ENCODE assay signal across 1 cellular context in the genomic region with DNA sequence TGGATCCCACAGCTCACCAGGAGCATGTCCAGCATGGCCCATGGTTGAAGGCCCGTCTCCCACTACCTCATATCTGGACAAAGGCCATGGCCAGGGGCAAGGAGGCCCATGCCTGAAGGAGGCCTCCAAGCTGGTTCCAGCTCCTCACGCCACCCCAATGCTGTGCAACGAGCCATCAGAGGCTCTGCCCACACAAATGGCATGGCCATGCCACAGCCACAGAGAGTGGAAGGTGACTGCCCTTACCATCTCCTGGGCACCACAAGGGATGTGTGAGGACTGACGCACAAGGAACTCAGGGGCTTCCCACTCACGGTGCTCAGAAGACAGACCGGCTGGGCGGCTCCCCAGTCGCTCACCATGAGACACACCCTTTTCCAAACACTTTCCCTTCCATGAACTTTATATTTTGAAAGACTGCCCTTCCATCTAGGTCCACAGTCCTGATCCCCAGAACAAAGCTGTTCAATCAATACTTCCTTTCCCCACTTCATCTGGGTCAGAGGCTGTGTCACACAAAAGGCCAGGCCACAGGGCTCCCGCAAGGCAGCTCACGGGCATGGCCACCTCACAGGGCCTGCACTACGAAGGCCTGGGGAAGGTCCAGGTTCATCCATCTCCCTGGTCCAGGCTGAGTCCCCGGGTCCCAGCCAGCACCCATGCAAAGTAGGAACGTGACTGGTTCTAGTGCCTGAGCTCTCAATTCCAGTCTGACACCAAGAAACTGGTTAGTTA.
TF ChIP-seq lines count a peak whose summit lies in the region.

No MANE protein-coding gene starts in this region.

TF ChIP-seq in HCT116, 20 proteins besides CTCF, POLR2A, EP300 and RAD21 (continued from another document):
- TF ChIP-seq, protein P1, sequence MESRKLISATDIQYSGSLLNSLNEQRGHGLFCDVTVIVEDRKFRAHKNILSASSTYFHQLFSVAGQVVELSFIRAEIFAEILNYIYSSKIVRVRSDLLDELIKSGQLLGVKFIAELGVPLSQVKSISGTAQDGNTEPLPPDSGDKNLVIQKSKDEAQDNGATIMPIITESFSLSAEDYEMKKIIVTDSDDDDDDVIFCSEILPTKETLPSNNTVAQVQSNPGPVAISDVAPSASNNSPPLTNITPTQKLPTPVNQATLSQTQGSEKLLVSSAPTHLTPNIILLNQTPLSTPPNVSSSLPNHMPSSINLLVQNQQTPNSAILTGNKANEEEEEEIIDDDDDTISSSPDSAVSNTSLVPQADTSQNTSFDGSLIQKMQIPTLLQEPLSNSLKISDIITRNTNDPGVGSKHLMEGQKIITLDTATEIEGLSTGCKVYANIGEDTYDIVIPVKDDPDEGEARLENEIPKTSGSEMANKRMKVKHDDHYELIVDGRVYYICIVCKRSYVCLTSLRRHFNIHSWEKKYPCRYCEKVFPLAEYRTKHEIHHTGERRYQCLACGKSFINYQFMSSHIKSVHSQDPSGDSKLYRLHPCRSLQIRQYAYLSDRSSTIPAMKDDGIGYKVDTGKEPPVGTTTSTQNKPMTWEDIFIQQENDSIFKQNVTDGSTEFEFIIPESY (IDR thresholded peaks at IDR 0.05; ENCODE audit: extremely low read depth, insufficient replicate concordance, low read length) = no peak
